8 cellular contexts compared by ENCODE assay signal in the genomic region with DNA sequence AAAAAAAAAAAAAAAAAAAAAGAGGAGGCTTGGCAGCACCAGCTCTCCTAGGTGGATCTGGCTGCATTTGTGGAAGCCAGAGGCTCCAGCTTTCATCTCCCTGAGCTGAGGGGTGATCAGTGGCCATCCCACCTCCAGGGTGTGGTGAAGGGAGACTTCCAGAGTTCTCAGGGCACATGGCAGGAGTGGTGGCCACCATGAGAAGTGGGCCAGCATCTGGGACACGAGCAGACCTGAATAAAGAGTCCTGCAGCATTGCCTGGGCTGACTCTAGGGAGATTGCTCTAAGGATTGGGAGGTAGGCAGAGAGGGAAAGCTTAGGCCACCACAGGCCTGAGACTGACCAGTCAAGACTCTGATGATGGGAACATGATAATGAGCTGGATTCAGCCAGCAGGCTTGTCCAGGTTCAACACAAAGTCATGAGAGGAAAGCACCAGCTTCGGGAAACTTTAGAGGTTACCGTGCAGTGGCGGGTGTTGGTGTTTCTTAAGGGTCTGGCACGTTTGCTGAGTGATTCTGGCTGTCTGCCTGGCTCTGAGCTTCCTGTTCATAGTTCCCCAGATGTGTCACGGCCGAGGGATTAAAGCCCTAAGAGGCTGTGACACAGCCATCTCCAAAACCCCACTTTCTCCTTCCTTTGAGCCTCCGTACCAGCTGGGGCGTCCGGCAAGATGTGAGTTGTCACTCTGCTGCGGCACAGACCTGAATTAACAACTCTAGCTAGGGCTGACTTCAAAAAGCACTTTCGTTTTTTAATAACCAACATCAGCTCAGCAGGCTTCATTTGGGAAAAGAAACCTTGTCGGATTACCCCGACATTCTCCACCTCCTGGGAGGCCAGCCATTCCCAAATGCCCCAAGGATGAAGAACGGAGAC. TPM values are rescaled to one million over a fixed set of nuclear protein-coding genes. Genes with fewer than 3 reads are reported as not detected.
DNase-seq lines count a peak whose midpoint lies in the region; ATAC-seq and TF ChIP-seq lines count a peak whose summit lies in the region.

No MANE protein-coding gene starts in this region.

- H3K27me3 ChIP-seq in BJ (ENCODE audit: control insufficient read depth, insufficient read depth, low read length) = no peaks in the 10 kb centered on the region
- no peaks in the 10 kb centered on the region for H3K27me3 ChIP-seq in sigmoid colon

- no peaks in the 10 kb centered on the region for H3K9me3 ChIP-seq in sigmoid colon

- peak overlapping the region; percentile 39 for H3K4me3 ChIP-seq in BJ (ENCODE audit: low read depth, low read length)
- H3K4me3 ChIP-seq in fibroblast of mammary gland (ENCODE audit: control insufficient read depth, low read depth, low read length) = peak overlapping the region; percentile 57
- peak overlapping the region; percentile 22 to 41 (median 36) for H3K4me3 ChIP-seq in sigmoid colon

- DNase-seq in BJ (ENCODE audit: low read depth) = peak; percentile 74
- peak; percentile 77 for DNase-seq in HT1080 (ENCODE audit: low read depth)
- DNase-seq in activated CD8-positive, alpha-beta memory T cell treated with anti-CD3 and anti-CD28 coated beads, Interleukin-2, amount 50 U/mL, for 24 hours (ENCODE audit: extremely low read depth) = peak; percentile 60
- peak; percentile 97 for DNase-seq in fibroblast of mammary gland (ENCODE audit: low read depth)
- DNase-seq in sigmoid colon = peak; percentile 92
- DNase-seq in OCI-M2 (lab: John Stamatoyannopoulos, UW; ENCODE audit: unreplicated experiment) = no peak
- no peak for DNase-seq in foreskin melanocyte

- no peak for TF ChIP-seq EP300 in sigmoid colon (IDR thresholded peaks at IDR 0.05)

- peak overlapping the region; percentile 60 to 81 (median 72) for H3K27ac ChIP-seq in sigmoid colon

- peaks cover 0 to 51% (median 20%) of the 10 kb centered on the region in 4 donors for H3K4me1 ChIP-seq in sigmoid colon

- no peak for TF ChIP-seq CTCF in BJ (IDR thresholded peaks at IDR 0.05; ENCODE audit: insufficient read depth, low read depth, low read length)
- TF ChIP-seq CTCF in fibroblast of mammary gland (conservative IDR thresholded peaks at IDR 0.05; ENCODE audit: control insufficient read depth, insufficient read depth, low read depth, low read length) = no peak
- no peak for TF ChIP-seq CTCF in sigmoid colon (IDR thresholded peaks at IDR 0.05)

- TF ChIP-seq POLR2A in sigmoid colon (IDR thresholded peaks at IDR 0.05) = no peak

- CTCF ChIA-PET in BJ (lab: Yijun Ruan, JAX) = interaction anchor here (0.9 to 1.6 kb wide), 3 partner anchors 9 to 84 kb away, joined by 4 to 5 read pairs (median 4); no protein-coding TSS in a partner anchor

- intact Hi-C loops in sigmoid colon (cut with DNase I) = loop anchor here (2.0 to 5.0 kb wide), 3 partner anchors 39 to 77 kb away; partner anchors contain the start of gene IL1R1

- POLR2A ChIA-PET in BJ (lab: Charles Lee) = interaction anchor here (0.8 kb wide), 1 partner anchor 42 kb away, joined by 3 read pairs; no protein-coding TSS in a partner anchor

- H3K36me3 ChIP-seq in BJ (ENCODE audit: control insufficient read depth, insufficient read depth, low read length) (no peaks in the 10 kb centered on the region; the same call in 1 of the 2 replicates), sigmoid colon (no peaks in the 10 kb centered on the region)

- peak; percentile 84 for ATAC-seq in GM21390 (IDR thresholded peaks at IDR 0.05; ENCODE audit: unreplicated experiment)

- 24 to 29% methylated on average over 15 of the region's 15 CpGs for WGBS in sigmoid colon, 2 donors

RNA-seq across cellular contexts. Expression of gene IL1R1, which starts 38.3 kb away (rescaled TPM):
- polyA plus RNA-seq in BJ (2011; rRNA removed) = 37.3 and 43.4 TPM in 2 replicates
- 16.3 and 18.5 TPM in 2 replicates for polyA minus RNA-seq in BJ (2011; rRNA and poly(A)+ RNA removed)
- total RNA-seq in HT1080 (2014; rRNA removed; shearing (Covaris generic)) = 0.40 and 0.43 TPM in 2 replicates
- 0.47 and 0.83 TPM in 2 replicates for polyA plus RNA-seq in HT1080 (2015; cell fraction: cytosol; rRNA removed)
- 0.63 and 1.2 TPM in 2 replicates for polyA plus RNA-seq in HT1080 (2015; cell fraction: nucleus; rRNA removed)
- total RNA-seq in sigmoid colon = 100 to 1,000 TPM in 1 of 4 donors, 10 to 100 TPM in 3; 41.0 to 144 (median 50.7) TPM
- 10 to 100 TPM; 14.6 to 43.2 (median 34.9) TPM for polyA plus RNA-seq in sigmoid colon

Comparison
In these comparisons a context has a peak if more than half of its experiments do, and no peak if none do; other contexts are left out.
1. DNase-seq: peak in BJ (single experiment), HT1080 (single experiment), activated CD8-positive, alpha-beta memory T cell treated with anti-CD3 and anti-CD28 coated beads, Interleukin-2, amount 50 U/mL, for 24 hours (single experiment), fibroblast of mammary gland (single experiment) and sigmoid colon (single experiment); none in OCI-M2 (single experiment) and foreskin melanocyte (single experiment).
2. RNA of gene IL1R1, which starts 38.3 kb away (total RNA-seq): 41.0 to 144 TPM in sigmoid colon; 0.40 to 0.43 TPM in HT1080; every median in the first group is over 10 times any median in the second.
3. Peak in every context shown above with its lines, with median percentiles within 50 percentile points of each other: H3K4me3 ChIP-seq.